Comparison of ENCODE assay signal across 12 cellular contexts in the genomic region with DNA sequence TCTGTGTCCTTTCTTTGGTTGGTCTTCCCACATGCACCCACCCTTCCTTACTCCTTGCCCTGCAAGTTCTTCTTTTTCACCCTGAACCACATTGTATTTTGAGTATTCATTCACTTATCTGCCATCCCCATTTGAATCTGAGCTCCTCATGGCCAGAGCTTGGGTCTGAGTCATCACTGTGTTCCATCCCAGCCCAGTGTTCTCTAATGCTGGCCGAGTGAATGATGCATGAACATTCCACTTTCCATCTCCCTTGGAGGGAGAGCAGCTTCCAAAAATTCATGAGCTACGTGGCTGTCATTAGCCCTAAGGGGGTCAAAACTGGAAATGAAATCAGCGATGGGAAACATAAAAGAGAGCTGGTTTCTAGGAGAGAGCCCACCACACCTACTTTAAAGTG.
DNase-seq lines count a peak whose midpoint lies in the region; ATAC-seq and TF ChIP-seq lines count a peak whose summit lies in the region.
"Had no signal": no experiment of that assay in that cellular context is flagged by ENCODE, and none has a peak within 500 bp of the region (broad histone marks: within the 10 kb centered on the region; RNA-seq: fewer than 3 reads in every experiment).

No MANE protein-coding gene starts in this region.

- intact Hi-C loops in ascending aorta (cut with DNase I) = no loop called here

- no peaks in the 10 kb centered on the region for H3K9me3 ChIP-seq in ascending aorta

- H3K4me3 ChIP-seq in epithelial cell of esophagus (ENCODE audit: low read length) (no peak overlapping the region), ascending aorta (no peak overlapping the region)
- H3K4me3 ChIP-seq: GM12878 had no signal

- H3K27me3 ChIP-seq in ascending aorta = no peaks in the 10 kb centered on the region

- ATAC-seq in HG02642 (IDR thresholded peaks at IDR 0.05; ENCODE audit: poor library complexity, unreplicated experiment) = no peak
- no peak for ATAC-seq in activated naive CD8-positive, alpha-beta T cell treated with anti-CD3 and anti-CD28 coated beads, Interleukin-2, amount 50 U/mL, for 24 hours
- ATAC-seq: GM12878; stimulated activated effector memory CD8-positive, alpha-beta T cell treated with anti-CD3 and anti-CD28 coated beads, Interleukin-12 subunit alpha, Interleukin-12 subunit beta, amount 100 ng/mL, for 72 hours had no signal

- no peak overlapping the region for H3K27ac ChIP-seq in ascending aorta

- H3K9me3 Mint-ChIP-seq in activated naive CD8-positive, alpha-beta T cell treated with anti-CD3 and anti-CD28 coated beads, Interleukin-2, amount 50 U/mL, for 24 hours = no peaks in the 10 kb centered on the region
- H3K9me3 Mint-ChIP-seq: stimulated activated effector memory CD8-positive, alpha-beta T cell treated with anti-CD3 and anti-CD28 coated beads, Interleukin-12 subunit alpha, Interleukin-12 subunit beta, amount 100 ng/mL, for 72 hours had no signal

- no peak overlapping the region for H3K4me3 Mint-ChIP-seq in activated naive CD8-positive, alpha-beta T cell treated with anti-CD3 and anti-CD28 coated beads, Interleukin-2, amount 50 U/mL, for 24 hours
- H3K4me3 Mint-ChIP-seq: stimulated activated effector memory CD8-positive, alpha-beta T cell treated with anti-CD3 and anti-CD28 coated beads, Interleukin-12 subunit alpha, Interleukin-12 subunit beta, amount 100 ng/mL, for 72 hours had no signal

- no peaks in the 10 kb centered on the region for H3K4me1 Mint-ChIP-seq in activated naive CD8-positive, alpha-beta T cell treated with anti-CD3 and anti-CD28 coated beads, Interleukin-2, amount 50 U/mL, for 24 hours
- H3K4me1 Mint-ChIP-seq: stimulated activated effector memory CD8-positive, alpha-beta T cell treated with anti-CD3 and anti-CD28 coated beads, Interleukin-12 subunit alpha, Interleukin-12 subunit beta, amount 100 ng/mL, for 72 hours had no signal

- H3K27ac Mint-ChIP-seq in activated naive CD8-positive, alpha-beta T cell treated with anti-CD3 and anti-CD28 coated beads, Interleukin-2, amount 50 U/mL, for 24 hours = no peak overlapping the region
- H3K27ac Mint-ChIP-seq: stimulated activated effector memory CD8-positive, alpha-beta T cell treated with anti-CD3 and anti-CD28 coated beads, Interleukin-12 subunit alpha, Interleukin-12 subunit beta, amount 100 ng/mL, for 72 hours had no signal

- H3K27me3 Mint-ChIP-seq in activated naive CD8-positive, alpha-beta T cell treated with anti-CD3 and anti-CD28 coated beads, Interleukin-2, amount 50 U/mL, for 24 hours = peaks cover 15% of the 10 kb centered on the region

- TF ChIP-seq CTCF in epithelial cell of esophagus (IDR thresholded peaks at IDR 0.05; ENCODE audit: insufficient read depth, low read depth, low read length, missing control alignments) (no peak), ascending aorta (IDR thresholded peaks at IDR 0.05) (no peak)

- DNase-seq in EL = peak; percentile 84
- peak; percentile 66 for DNase-seq in NCI-H226
- DNase-seq in epithelial cell of esophagus (ENCODE audit: low read depth) = peak; percentile 17
- peak; percentile 15 for DNase-seq in myocyte (ENCODE audit: low read depth)
- DNase-seq in ascending aorta (ENCODE audit: low spot score in 2 of 2) = no peak
- DNase-seq in activated naive CD4-positive, alpha-beta T cell (lab: John Stamatoyannopoulos, UW) = no peak
- no peak for DNase-seq in activated naive CD8-positive, alpha-beta T cell treated with anti-CD3 and anti-CD28 coated beads, Interleukin-2, amount 50 U/mL, for 24 hours
- DNase-seq: DMS79 treated with DMSO at 0.1 percent for 48 hours, NCI-H1417 had no signal

- no peaks in the 10 kb centered on the region for H3K36me3 Mint-ChIP-seq in activated naive CD8-positive, alpha-beta T cell treated with anti-CD3 and anti-CD28 coated beads, Interleukin-2, amount 50 U/mL, for 24 hours (ENCODE audit: low read depth)
- H3K36me3 Mint-ChIP-seq: stimulated activated effector memory CD8-positive, alpha-beta T cell treated with anti-CD3 and anti-CD28 coated beads, Interleukin-12 subunit alpha, Interleukin-12 subunit beta, amount 100 ng/mL, for 72 hours had no signal

- no peaks in the 10 kb centered on the region for H3K4me1 ChIP-seq in ascending aorta

- H3K36me3 ChIP-seq in ascending aorta = no peaks in the 10 kb centered on the region

Comparison
In these comparisons a context has a peak if more than half of its experiments do, and no peak if none do; other contexts are left out.
1. DNase-seq: peak in EL (single experiment), NCI-H226 (single experiment), epithelial cell of esophagus (single experiment) and myocyte (single experiment); none in ascending aorta (0 of 2), activated naive CD4-positive, alpha-beta T cell (0 of 4) and activated naive CD8-positive, alpha-beta T cell treated with anti-CD3 and anti-CD28 coated beads, Interleukin-2, amount 50 U/mL, for 24 hours (single experiment).